Comparison of ENCODE assay signal across 1 cellular context in the genomic region with DNA sequence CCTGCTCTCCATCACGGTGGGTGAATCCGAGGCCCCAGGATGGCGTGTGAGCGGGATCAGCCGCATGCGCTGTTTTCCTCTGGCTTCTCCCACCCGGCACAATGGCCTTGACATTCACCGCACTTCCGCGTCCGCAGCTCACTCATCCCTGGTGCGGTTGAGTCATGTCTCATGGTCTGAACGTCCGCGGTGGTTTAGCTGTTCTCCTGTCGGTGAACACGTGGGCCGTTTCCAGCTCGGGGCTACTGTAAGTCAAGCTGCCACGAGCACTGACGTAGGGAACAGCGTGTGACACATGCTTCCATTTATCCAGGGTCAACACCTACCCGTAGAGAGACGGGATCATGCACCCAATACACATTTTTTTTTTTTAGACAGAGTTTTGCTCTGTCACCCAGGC.
TF ChIP-seq lines count a peak whose summit lies in the region.

No MANE protein-coding gene starts in this region.

TF ChIP-seq in K562, 482 proteins besides CTCF, POLR2A, EP300 and RAD21 (continued from another document and continues in another):
- TF ChIP-seq, protein P1, sequence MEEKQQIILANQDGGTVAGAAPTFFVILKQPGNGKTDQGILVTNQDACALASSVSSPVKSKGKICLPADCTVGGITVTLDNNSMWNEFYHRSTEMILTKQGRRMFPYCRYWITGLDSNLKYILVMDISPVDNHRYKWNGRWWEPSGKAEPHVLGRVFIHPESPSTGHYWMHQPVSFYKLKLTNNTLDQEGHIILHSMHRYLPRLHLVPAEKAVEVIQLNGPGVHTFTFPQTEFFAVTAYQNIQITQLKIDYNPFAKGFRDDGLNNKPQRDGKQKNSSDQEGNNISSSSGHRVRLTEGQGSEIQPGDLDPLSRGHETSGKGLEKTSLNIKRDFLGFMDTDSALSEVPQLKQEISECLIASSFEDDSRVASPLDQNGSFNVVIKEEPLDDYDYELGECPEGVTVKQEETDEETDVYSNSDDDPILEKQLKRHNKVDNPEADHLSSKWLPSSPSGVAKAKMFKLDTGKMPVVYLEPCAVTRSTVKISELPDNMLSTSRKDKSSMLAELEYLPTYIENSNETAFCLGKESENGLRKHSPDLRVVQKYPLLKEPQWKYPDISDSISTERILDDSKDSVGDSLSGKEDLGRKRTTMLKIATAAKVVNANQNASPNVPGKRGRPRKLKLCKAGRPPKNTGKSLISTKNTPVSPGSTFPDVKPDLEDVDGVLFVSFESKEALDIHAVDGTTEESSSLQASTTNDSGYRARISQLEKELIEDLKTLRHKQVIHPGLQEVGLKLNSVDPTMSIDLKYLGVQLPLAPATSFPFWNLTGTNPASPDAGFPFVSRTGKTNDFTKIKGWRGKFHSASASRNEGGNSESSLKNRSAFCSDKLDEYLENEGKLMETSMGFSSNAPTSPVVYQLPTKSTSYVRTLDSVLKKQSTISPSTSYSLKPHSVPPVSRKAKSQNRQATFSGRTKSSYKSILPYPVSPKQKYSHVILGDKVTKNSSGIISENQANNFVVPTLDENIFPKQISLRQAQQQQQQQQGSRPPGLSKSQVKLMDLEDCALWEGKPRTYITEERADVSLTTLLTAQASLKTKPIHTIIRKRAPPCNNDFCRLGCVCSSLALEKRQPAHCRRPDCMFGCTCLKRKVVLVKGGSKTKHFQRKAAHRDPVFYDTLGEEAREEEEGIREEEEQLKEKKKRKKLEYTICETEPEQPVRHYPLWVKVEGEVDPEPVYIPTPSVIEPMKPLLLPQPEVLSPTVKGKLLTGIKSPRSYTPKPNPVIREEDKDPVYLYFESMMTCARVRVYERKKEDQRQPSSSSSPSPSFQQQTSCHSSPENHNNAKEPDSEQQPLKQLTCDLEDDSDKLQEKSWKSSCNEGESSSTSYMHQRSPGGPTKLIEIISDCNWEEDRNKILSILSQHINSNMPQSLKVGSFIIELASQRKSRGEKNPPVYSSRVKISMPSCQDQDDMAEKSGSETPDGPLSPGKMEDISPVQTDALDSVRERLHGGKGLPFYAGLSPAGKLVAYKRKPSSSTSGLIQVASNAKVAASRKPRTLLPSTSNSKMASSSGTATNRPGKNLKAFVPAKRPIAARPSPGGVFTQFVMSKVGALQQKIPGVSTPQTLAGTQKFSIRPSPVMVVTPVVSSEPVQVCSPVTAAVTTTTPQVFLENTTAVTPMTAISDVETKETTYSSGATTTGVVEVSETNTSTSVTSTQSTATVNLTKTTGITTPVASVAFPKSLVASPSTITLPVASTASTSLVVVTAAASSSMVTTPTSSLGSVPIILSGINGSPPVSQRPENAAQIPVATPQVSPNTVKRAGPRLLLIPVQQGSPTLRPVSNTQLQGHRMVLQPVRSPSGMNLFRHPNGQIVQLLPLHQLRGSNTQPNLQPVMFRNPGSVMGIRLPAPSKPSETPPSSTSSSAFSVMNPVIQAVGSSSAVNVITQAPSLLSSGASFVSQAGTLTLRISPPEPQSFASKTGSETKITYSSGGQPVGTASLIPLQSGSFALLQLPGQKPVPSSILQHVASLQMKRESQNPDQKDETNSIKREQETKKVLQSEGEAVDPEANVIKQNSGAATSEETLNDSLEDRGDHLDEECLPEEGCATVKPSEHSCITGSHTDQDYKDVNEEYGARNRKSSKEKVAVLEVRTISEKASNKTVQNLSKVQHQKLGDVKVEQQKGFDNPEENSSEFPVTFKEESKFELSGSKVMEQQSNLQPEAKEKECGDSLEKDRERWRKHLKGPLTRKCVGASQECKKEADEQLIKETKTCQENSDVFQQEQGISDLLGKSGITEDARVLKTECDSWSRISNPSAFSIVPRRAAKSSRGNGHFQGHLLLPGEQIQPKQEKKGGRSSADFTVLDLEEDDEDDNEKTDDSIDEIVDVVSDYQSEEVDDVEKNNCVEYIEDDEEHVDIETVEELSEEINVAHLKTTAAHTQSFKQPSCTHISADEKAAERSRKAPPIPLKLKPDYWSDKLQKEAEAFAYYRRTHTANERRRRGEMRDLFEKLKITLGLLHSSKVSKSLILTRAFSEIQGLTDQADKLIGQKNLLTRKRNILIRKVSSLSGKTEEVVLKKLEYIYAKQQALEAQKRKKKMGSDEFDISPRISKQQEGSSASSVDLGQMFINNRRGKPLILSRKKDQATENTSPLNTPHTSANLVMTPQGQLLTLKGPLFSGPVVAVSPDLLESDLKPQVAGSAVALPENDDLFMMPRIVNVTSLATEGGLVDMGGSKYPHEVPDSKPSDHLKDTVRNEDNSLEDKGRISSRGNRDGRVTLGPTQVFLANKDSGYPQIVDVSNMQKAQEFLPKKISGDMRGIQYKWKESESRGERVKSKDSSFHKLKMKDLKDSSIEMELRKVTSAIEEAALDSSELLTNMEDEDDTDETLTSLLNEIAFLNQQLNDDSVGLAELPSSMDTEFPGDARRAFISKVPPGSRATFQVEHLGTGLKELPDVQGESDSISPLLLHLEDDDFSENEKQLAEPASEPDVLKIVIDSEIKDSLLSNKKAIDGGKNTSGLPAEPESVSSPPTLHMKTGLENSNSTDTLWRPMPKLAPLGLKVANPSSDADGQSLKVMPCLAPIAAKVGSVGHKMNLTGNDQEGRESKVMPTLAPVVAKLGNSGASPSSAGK (IDR thresholded peaks at IDR 0.05) = peak; percentile 73
- TF ChIP-seq EZH2 (IDR thresholded peaks at IDR 0.05; ENCODE audit: borderline replicate concordance, low read depth, low read length) (no peak), KAT7 (CRISPR knock-in tag; IDR thresholded peaks at IDR 0.05; ENCODE audit: borderline replicate concordance) (no peak), ATF1 (CRISPR knock-in tag; IDR thresholded peaks at IDR 0.05) (no peak), ATF1 (tag; IDR thresholded peaks at IDR 0.05) (peak; percentile 52), KHSRP (IDR thresholded peaks at IDR 0.05) (no peak), MED1 (CRISPR knock-in tag; IDR thresholded peaks at IDR 0.05; ENCODE audit: borderline replicate concordance) (no peak), BRCA1 (IDR thresholded peaks at IDR 0.05) (no peak), BRCA1 (CRISPR knock-in tag; IDR thresholded peaks at IDR 0.05) (no peak), NR3C1 (CRISPR knock-in tag; IDR thresholded peaks at IDR 0.05) (no peak), RBM25 (IDR thresholded peaks at IDR 0.05; ENCODE audit: low read depth, low read length, severe bottlenecking) (no peak), ATF7 (IDR thresholded peaks at IDR 0.05) (peak; percentile 61), ZNF184 (CRISPR knock-in tag; IDR thresholded peaks at IDR 0.05) (no peak), POLR2G (IDR thresholded peaks at IDR 0.05; ENCODE audit: low read depth, low read length) (no peak), BHLHE40 (IDR thresholded peaks at IDR 0.05; ENCODE audit: low read length) (peak; percentile 38; the same call in 1 of the 2 replicates), CSDE1 (IDR thresholded peaks at IDR 0.05) (no peak), RNF2 (IDR thresholded peaks at IDR 0.05) (0 out of 2 replicates have a peak, but pooled peaks have one; percentile 23), PURB (CRISPR knock-in tag; IDR thresholded peaks at IDR 0.05; ENCODE audit: low read depth) (no peak), HMG20A (CRISPR knock-in tag; conservative IDR thresholded peaks at IDR 0.05) (no peak), CBX2 (IDR thresholded peaks at IDR 0.05; ENCODE audit: insufficient read depth, low read length, poor library complexity, severe bottlenecking) (no peak), EP400 (IDR thresholded peaks at IDR 0.05) (no peak)
- TF ChIP-seq, protein P2, sequence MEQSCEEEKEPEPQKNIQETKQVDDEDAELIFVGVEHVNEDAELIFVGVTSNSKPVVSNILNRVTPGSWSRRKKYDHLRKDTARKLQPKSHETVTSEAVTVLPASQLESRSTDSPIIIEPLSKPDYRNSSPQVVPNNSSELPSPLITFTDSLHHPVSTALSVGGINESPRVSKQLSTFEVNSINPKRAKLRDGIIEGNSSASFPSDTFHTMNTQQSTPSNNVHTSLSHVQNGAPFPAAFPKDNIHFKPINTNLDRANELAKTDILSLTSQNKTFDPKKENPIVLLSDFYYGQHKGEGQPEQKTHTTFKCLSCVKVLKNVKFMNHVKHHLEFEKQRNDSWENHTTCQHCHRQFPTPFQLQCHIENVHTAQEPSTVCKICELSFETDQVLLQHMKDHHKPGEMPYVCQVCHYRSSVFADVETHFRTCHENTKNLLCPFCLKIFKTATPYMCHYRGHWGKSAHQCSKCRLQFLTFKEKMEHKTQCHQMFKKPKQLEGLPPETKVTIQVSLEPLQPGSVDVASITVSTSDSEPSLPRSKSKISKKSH (CRISPR knock-in tag; IDR thresholded peaks at IDR 0.05) = no peak
- TF ChIP-seq, protein P3, sequence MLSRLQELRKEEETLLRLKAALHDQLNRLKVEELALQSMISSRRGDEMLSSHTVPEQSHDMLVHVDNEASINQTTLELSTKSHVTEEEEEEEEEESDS (CRISPR knock-in tag; IDR thresholded peaks at IDR 0.05) = no peak
- TF ChIP-seq, protein P4, sequence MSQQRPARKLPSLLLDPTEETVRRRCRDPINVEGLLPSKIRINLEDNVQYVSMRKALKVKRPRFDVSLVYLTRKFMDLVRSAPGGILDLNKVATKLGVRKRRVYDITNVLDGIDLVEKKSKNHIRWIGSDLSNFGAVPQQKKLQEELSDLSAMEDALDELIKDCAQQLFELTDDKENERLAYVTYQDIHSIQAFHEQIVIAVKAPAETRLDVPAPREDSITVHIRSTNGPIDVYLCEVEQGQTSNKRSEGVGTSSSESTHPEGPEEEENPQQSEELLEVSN (IDR thresholded peaks at IDR 0.05; ENCODE audit: borderline replicate concordance in 1 of 2, extremely low read depth in 1 of 2, insufficient read depth in 1 of 2, insufficient read length in 1 of 2, low read depth in 1 of 2, low read length in 1 of 2, poor library complexity in 1 of 2, severe bottlenecking in 1 of 2) = peak in 1 of 2 experiments; percentile 69
- TF ChIP-seq, protein P5, sequence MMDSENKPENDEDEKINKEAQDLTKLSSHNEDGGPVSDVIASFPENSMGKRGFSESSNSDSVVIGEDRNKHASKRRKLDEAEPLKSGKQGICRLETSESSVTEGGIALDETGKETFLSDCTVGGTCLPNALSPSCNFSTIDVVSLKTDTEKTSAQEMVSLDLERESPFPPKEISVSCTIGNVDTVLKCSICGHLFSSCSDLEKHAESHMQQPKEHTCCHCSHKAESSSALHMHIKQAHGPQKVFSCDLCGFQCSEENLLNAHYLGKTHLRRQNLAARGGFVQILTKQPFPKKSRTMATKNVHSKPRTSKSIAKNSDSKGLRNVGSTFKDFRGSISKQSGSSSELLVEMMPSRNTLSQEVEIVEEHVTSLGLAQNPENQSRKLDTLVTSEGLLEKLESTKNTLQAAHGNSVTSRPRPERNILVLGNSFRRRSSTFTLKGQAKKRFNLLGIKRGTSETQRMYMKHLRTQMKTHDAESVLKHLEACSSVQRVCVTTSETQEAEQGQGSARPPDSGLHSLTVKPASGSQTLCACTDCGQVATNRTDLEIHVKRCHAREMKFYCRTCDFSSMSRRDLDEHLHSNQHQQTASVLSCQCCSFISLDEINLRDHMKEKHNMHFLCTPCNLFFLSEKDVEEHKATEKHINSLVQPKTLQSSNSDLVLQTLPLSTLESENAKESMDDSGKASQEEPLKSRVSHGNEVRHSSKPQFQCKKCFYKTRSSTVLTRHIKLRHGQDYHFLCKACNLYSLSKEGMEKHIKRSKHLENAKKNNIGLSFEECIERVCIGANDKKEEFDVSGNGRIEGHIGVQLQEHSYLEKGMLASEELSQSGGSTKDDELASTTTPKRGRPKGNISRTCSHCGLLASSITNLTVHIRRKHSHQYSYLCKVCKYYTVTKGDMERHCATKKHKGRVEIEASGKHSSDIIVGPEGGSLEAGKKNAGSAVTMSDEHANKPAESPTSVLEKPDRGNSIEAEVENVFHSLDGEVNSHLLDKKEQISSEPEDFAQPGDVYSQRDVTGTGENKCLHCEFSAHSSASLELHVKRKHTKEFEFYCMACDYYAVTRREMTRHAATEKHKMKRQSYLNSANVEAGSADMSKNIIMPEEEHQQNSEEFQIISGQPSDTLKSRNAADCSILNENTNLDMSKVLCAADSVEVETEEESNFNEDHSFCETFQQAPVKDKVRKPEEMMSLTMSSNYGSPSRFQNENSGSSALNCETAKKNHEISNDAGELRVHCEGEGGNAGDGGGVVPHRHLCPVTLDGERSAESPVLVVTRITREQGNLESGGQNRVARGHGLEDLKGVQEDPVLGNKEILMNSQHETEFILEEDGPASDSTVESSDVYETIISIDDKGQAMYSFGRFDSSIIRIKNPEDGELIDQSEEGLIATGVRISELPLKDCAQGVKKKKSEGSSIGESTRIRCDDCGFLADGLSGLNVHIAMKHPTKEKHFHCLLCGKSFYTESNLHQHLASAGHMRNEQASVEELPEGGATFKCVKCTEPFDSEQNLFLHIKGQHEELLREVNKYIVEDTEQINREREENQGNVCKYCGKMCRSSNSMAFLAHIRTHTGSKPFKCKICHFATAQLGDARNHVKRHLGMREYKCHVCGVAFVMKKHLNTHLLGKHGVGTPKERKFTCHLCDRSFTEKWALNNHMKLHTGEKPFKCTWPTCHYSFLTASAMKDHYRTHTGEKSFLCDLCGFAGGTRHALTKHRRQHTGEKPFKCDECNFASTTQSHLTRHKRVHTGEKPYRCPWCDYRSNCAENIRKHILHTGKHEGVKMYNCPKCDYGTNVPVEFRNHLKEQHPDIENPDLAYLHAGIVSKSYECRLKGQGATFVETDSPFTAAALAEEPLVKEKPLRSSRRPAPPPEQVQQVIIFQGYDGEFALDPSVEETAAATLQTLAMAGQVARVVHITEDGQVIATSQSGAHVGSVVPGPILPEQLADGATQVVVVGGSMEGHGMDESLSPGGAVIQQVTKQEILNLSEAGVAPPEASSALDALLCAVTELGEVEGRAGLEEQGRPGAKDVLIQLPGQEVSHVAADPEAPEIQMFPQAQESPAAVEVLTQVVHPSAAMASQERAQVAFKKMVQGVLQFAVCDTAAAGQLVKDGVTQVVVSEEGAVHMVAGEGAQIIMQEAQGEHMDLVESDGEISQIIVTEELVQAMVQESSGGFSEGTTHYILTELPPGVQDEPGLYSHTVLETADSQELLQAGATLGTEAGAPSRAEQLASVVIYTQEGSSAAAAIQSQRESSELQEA (IDR thresholded peaks at IDR 0.05; ENCODE audit: low read depth) = no peak
- TF ChIP-seq, protein P6, sequence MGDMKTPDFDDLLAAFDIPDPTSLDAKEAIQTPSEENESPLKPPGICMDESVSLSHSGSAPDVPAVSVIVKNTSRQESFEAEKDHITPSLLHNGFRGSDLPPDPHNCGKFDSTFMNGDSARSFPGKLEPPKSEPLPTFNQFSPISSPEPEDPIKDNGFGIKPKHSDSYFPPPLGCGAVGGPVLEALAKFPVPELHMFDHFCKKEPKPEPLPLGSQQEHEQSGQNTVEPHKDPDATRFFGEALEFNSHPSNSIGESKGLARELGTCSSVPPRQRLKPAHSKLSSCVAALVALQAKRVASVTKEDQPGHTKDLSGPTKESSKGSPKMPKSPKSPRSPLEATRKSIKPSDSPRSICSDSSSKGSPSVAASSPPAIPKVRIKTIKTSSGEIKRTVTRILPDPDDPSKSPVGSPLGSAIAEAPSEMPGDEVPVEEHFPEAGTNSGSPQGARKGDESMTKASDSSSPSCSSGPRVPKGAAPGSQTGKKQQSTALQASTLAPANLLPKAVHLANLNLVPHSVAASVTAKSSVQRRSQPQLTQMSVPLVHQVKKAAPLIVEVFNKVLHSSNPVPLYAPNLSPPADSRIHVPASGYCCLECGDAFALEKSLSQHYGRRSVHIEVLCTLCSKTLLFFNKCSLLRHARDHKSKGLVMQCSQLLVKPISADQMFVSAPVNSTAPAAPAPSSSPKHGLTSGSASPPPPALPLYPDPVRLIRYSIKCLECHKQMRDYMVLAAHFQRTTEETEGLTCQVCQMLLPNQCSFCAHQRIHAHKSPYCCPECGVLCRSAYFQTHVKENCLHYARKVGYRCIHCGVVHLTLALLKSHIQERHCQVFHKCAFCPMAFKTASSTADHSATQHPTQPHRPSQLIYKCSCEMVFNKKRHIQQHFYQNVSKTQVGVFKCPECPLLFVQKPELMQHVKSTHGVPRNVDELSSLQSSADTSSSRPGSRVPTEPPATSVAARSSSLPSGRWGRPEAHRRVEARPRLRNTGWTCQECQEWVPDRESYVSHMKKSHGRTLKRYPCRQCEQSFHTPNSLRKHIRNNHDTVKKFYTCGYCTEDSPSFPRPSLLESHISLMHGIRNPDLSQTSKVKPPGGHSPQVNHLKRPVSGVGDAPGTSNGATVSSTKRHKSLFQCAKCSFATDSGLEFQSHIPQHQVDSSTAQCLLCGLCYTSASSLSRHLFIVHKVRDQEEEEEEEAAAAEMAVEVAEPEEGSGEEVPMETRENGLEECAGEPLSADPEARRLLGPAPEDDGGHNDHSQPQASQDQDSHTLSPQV (IDR thresholded peaks at IDR 0.05) = no peak
